In the genomic region with DNA sequence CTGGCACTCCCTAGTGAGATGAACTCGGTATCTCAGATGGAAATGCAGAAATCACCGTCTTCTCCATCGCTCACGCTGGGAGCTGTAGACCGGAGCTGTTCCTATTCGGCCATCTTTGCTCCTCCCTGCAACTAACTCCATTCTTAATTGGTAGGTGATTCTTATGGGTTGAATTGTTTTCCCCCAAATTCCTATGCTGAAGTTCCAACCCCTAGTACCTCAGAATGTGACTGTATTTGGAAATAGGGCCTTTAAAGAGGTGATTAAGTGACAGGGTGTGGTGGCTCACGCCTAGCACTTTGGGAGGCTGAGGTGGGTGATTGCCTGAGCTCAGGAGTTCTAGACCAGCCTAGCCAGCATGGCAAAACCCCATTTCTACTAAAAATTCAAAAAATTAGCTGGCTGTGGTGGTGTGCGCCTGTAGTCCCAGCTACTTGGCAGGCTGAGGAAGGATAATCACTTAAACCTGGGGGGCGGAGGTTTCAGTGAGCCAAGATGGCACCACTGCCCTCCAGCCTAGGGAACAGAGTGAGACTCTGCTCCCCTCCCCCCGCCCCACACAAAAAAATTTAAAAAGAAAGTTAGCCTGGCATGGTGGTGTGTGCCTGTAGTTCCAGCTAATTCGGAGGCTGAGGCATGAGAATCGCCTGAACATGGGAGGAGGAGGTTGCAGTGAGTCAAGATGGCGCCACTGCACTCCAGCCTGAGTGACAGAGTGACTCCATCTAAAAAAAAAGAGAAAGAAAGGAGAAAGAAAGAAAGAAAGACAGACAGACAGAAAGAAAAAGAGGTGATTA, we compare ENCODE assay signal across 8 cellular contexts. TPM values are rescaled to one million over a fixed set of nuclear protein-coding genes. Genes with fewer than 3 reads are reported as not detected.
A peak's percentile ranks its signal among the peaks of the same experiment; 100 is the strongest.
DNase-seq lines count a peak whose midpoint lies in the region; FAIRE-seq and TF ChIP-seq lines count a peak whose summit lies in the region.

No MANE protein-coding gene starts in this region.

- no peaks in the 10 kb centered on the region for H3K79me1 ChIP-seq in neuronal stem cell (ENCODE audit: low read depth, low read length)

- peak overlapping the region; percentile 94 for H3K27ac Mint-ChIP-seq in endothelial cell (ENCODE audit: unreplicated experiment)

- no peak overlapping the region for H4K8ac ChIP-seq in neuronal stem cell (ENCODE audit: low read depth, low read length)

- peaks cover 4% of the 10 kb centered on the region for H3K27me3 Mint-ChIP-seq in endothelial cell (ENCODE audit: unreplicated experiment)

- H3K4me1 Mint-ChIP-seq in endothelial cell (ENCODE audit: unreplicated experiment) = peaks cover 8% of the 10 kb centered on the region

- H3K9me3 ChIP-seq in neuronal stem cell (replicated peaks in 1 of 2; ENCODE audit: control insufficient read depth in 2 of 2, insufficient read depth in 1 of 2, low read depth in 1 of 2, low read length in 2 of 2) = no peaks in the 10 kb centered on the region

- no peak overlapping the region for H2BK120ac ChIP-seq in neuronal stem cell (ENCODE audit: low read depth, low read length)

- no peak overlapping the region for H3K14ac ChIP-seq in neuronal stem cell (ENCODE audit: low read length)

- H3K27me3 ChIP-seq in GM06990 (replicated peaks; ENCODE audit: control insufficient read depth, insufficient read depth, low read length) = no peaks in the 10 kb centered on the region
- H3K27me3 ChIP-seq in neuronal stem cell (ENCODE audit: control insufficient read depth in 3 of 3, insufficient read depth in 3 of 3, low read depth in 1 of 3, low read length in 3 of 3) = no peaks in the 10 kb centered on the region

- peak overlapping the region; percentile 65 for H3K4me3 ChIP-seq in GM06990 (replicated peaks; ENCODE audit: low read depth, low read length)
- peak overlapping the region; percentile 87 to 89 for H3K4me3 ChIP-seq in neuronal stem cell (ENCODE audit: low read length in 2 of 2)

- H2AK5ac ChIP-seq in neuronal stem cell (ENCODE audit: low read depth, low read length) = no peak overlapping the region

- DNase-seq in GM06990 (ENCODE audit: extremely low read depth, insufficient read length) (peak; percentile 40), NCI-H774 (lab: John Stamatoyannopoulos, UW) (peak; percentile 13), endothelial cell (ENCODE audit: low spot score) (peak; percentile 13), neuronal stem cell (ENCODE audit: low spot score) (no peak), D721Med (ENCODE audit: insufficient read length, low spot score) (no peak), SKM-1 (lab: John Stamatoyannopoulos, UW; ENCODE audit: unreplicated experiment) (no peak), frontal cortex (ENCODE audit: low spot score in 2 of 2) (no peak)
- no peak for DNase-seq in activated CD8-positive, alpha-beta memory T cell treated with anti-CD3 and anti-CD28 coated beads for 24 hours

- no peak overlapping the region for H3K4ac ChIP-seq in neuronal stem cell (ENCODE audit: low read length)

- H3K4me2 ChIP-seq in neuronal stem cell (ENCODE audit: insufficient read depth, low read length, poor library complexity, severe bottlenecking) = peak overlapping the region; percentile 49

- FAIRE-seq in D721Med (lab: Jason Lieb, UNC) (no peak), frontal cortex (lab: Jason Lieb, UNC) (no peak)

- peak overlapping the region; percentile 83 for H3K18ac ChIP-seq in neuronal stem cell (ENCODE audit: low read length)

- peak overlapping the region; percentile 31 for H3K27ac ChIP-seq in neuronal stem cell (replicated peaks; ENCODE audit: low read length)

- no peak overlapping the region for H2BK12ac ChIP-seq in neuronal stem cell (ENCODE audit: low read length)

- H3K36me3 ChIP-seq in GM06990 (ENCODE audit: control insufficient read depth, insufficient read depth, low read length) (no peaks in the 10 kb centered on the region), neuronal stem cell (replicated peaks in 1 of 2; ENCODE audit: control insufficient read depth in 2 of 2, insufficient read depth in 2 of 2, low read length in 2 of 2) (no peaks in the 10 kb centered on the region)

- no peak for TF ChIP-seq CTCF in GM06990 (IDR thresholded peaks at IDR 0.05; ENCODE audit: insufficient read depth, low read length, poor library complexity, severe bottlenecking)
- TF ChIP-seq CTCF in endothelial cell (IDR thresholded peaks at IDR 0.05; ENCODE audit: unreplicated experiment) = no peak
- TF ChIP-seq CTCF in D721Med (IDR thresholded peaks at IDR 0.05; ENCODE audit: insufficient read depth, missing control alignments) = no peak

- peaks cover 5% of the 10 kb centered on the region for H3K36me3 Mint-ChIP-seq in endothelial cell (ENCODE audit: low read depth, unreplicated experiment)

- peak overlapping the region; percentile 85 for H2AFZ ChIP-seq in neuronal stem cell (ENCODE audit: low read length)

- no CpG with 5 or more reads among the region's 13 CpGs for WGBS in neuronal stem cell (ENCODE audit: extremely low coverage in 2 of 2, insufficient read length in 2 of 2, insufficient replicate concordance in 1 of 2), 2 donors

- H3K4me1 ChIP-seq in neuronal stem cell (ENCODE audit: control insufficient read depth in 2 of 2, insufficient read depth in 1 of 2, low read depth in 1 of 2, low read length in 2 of 2) = peaks cover 2 to 15% of the 10 kb centered on the region in 2 donors

- peak overlapping the region; percentile 70 for H3K9ac ChIP-seq in neuronal stem cell (ENCODE audit: low read depth, low read length, poor library complexity)

- H4K91ac ChIP-seq in neuronal stem cell (ENCODE audit: low read depth, low read length, poor library complexity) = no peak overlapping the region

- no peak overlapping the region for H3K23ac ChIP-seq in neuronal stem cell (ENCODE audit: low read depth, low read length, poor library complexity)

- no peak overlapping the region for H2BK15ac ChIP-seq in neuronal stem cell (ENCODE audit: low read length)

- H3K4me3 Mint-ChIP-seq in endothelial cell (ENCODE audit: unreplicated experiment) = no peak overlapping the region

- H3K9me3 Mint-ChIP-seq in endothelial cell (ENCODE audit: unreplicated experiment) = no peaks in the 10 kb centered on the region

- H2BK5ac ChIP-seq in neuronal stem cell (ENCODE audit: low read length) = no peak overlapping the region

RNA-seq across cellular contexts. Expression of a gene that starts 25.2 kb away (rescaled TPM):
- total RNA-seq in endothelial cell (ENCODE audit: unreplicated experiment) = 57.2 TPM
- polyA plus RNA-seq in neuronal stem cell (2013, experiment 1 of 2) = 23.6 TPM
- 23.9 TPM for polyA plus RNA-seq in neuronal stem cell (2013, experiment 2 of 2)
- 237 TPM for total RNA-seq in frontal cortex

RNA-seq across cellular contexts. Expression of a gene that starts 36.6 kb away (rescaled TPM):
- total RNA-seq in endothelial cell (ENCODE audit: unreplicated experiment) = 25.2 TPM
- polyA plus RNA-seq in neuronal stem cell (2013, experiment 1 of 2) = 26.2 TPM
- polyA plus RNA-seq in neuronal stem cell (2013, experiment 2 of 2) = 27.1 TPM
- total RNA-seq in frontal cortex = 125 TPM

Comparison
In these comparisons a context has a peak if more than half of its experiments do, and no peak if none do; other contexts are left out.
1. DNase-seq: peak in GM06990 (single experiment), NCI-H774 (single experiment) and endothelial cell (single experiment); none in neuronal stem cell (single experiment), D721Med (single experiment), activated CD8-positive, alpha-beta memory T cell treated with anti-CD3 and anti-CD28 coated beads for 24 hours (single experiment), SKM-1 (single experiment) and frontal cortex (0 of 2).